ENCODE assay signal across 8 cellular contexts in the genomic region with DNA sequence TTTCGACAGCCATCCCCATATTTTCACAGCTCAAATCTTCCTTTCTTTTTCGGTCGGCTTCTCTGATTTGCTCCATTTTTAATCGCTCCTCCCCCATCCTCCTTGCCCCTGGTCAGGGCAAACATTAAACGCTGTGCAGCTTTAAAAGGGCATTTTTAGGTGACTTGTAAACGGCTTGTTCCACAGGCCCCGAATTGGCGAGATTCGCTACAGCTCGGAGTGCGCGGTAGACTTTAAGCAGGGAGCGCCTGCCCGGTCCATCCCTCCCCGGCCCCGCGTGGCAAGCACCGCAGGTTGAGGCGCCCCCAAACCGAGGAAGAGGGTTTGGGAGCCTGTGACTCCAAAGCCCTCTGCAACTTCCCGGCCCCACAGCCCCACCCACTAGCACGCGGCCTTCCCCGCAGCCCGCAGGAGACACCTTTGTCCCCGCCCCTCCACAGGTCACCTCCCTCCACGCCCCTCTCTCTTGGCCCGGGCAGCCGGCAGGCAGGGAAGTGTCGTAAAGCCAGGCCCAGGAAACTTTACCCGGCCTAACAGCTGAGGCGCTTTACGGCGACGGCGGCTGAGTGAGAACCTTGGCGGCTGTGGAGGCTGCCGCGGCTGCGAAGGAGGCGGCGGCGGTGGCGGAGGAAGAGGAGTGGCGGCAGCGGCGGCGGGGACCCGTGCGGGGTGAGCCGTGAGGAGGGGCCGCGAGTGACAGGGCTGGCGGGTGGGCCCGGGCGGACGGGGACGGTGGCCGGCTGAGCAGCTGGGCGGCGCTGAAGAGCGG.
DNase-seq lines count a peak whose midpoint lies in the region; FAIRE-seq and TF ChIP-seq lines count a peak whose summit lies in the region.

NAA30 (plus strand) TSS at position 550 of the 769 bp plus-strand sequence. CDS start 372 bp downstream, outside the sequence.

- no peak for FAIRE-seq in H54 (lab: Jason Lieb, UNC)

- TF ChIP-seq POLR2A in H54 (IDR thresholded peaks at IDR 0.05; ENCODE audit: low read depth, low read length): peak; percentile 64; the same call in 1 of the 2 replicates
- TF ChIP-seq POLR2A in Raji (IDR thresholded peaks at IDR 0.05; ENCODE audit: insufficient read depth, low read depth, low read length): peak; percentile 80

- TF ChIP-seq CTCF in nephron progenitor cell (IDR thresholded peaks at IDR 0.05): no peak

- H3K4me3 Mint-ChIP-seq in nephron progenitor cell: peak within 1 kb of the TSS; percentile 89
- H3K4me3 Mint-ChIP-seq in stimulated activated naive CD8-positive, alpha-beta T cell treated with anti-CD3 and anti-CD28 coated beads, Interleukin-15, Interleukin-2, amounts not matched to agents 100 ng/mL and 50 ng/mL, for 24 hours: peak within 1 kb of the TSS; percentile 94

- H3K27ac Mint-ChIP-seq in nephron progenitor cell: peak within 1 kb of the TSS; percentile 67
- peak within 1 kb of the TSS; percentile 97 for H3K27ac Mint-ChIP-seq in stimulated activated naive CD8-positive, alpha-beta T cell treated with anti-CD3 and anti-CD28 coated beads, Interleukin-15, Interleukin-2, amounts not matched to agents 100 ng/mL and 50 ng/mL, for 24 hours

- H3K4me1 Mint-ChIP-seq in nephron progenitor cell: peaks cover 48% of the 10 kb centered on the region
- peaks cover 43% of the 10 kb centered on the region for H3K4me1 Mint-ChIP-seq in stimulated activated naive CD8-positive, alpha-beta T cell treated with anti-CD3 and anti-CD28 coated beads, Interleukin-15, Interleukin-2, amounts not matched to agents 100 ng/mL and 50 ng/mL, for 24 hours (ENCODE audit: low read depth)

- H3K27me3 Mint-ChIP-seq in nephron progenitor cell (ENCODE audit: low read depth, poor library complexity): peaks cover 7% of the 10 kb centered on the region
- H3K27me3 Mint-ChIP-seq in stimulated activated naive CD8-positive, alpha-beta T cell treated with anti-CD3 and anti-CD28 coated beads, Interleukin-15, Interleukin-2, amounts not matched to agents 100 ng/mL and 50 ng/mL, for 24 hours: no peaks in the 10 kb centered on the region

- H3K9me3 Mint-ChIP-seq in nephron progenitor cell: no peaks in the 10 kb centered on the region
- no peaks in the 10 kb centered on the region for H3K9me3 Mint-ChIP-seq in stimulated activated naive CD8-positive, alpha-beta T cell treated with anti-CD3 and anti-CD28 coated beads, Interleukin-15, Interleukin-2, amounts not matched to agents 100 ng/mL and 50 ng/mL, for 24 hours

- no peaks in the 10 kb centered on the region for H3K36me3 Mint-ChIP-seq in nephron progenitor cell (ENCODE audit: low read depth)
- H3K36me3 Mint-ChIP-seq in stimulated activated naive CD8-positive, alpha-beta T cell treated with anti-CD3 and anti-CD28 coated beads, Interleukin-15, Interleukin-2, amounts not matched to agents 100 ng/mL and 50 ng/mL, for 24 hours (ENCODE audit: low read depth): peaks cover 28% of the 10 kb centered on the region

- DNase-seq in ELR (ENCODE audit: low read depth): peak; percentile 96
- peak; percentile 58 for DNase-seq in H54 (ENCODE audit: insufficient read length, low spot score)
- peak; percentile 93 for DNase-seq in LoVo (ENCODE audit: low spot score)
- DNase-seq in activated T-helper 9 cell treated with anti-CD3 and anti-CD28 coated beads, Interleukin-2, amount 50 U/mL, for 16 hours (ENCODE audit: low read depth): peak; percentile 90
- DNase-seq in fibroblast of the conjunctiva (ENCODE audit: low read depth): peak; percentile 85
- DNase-seq in nephron progenitor cell: peak; percentile 92

Comparison
In these comparisons a context has a peak if more than half of its experiments do, and no peak if none do; other contexts are left out.
1. Peak in every context shown above with its lines: DNase-seq.